21 cellular contexts compared by ENCODE assay signal in genomic region chr6:88785478-88785877, GRCh38.
DNase-seq lines count a peak whose midpoint lies in the region; FAIRE-seq and TF ChIP-seq lines count a peak whose summit lies in the region.
"Had no signal": no experiment of that assay in that cellular context is flagged by ENCODE, and none has a peak within 500 bp of the region (broad histone marks: within the 10 kb centered on the region; RNA-seq: fewer than 3 reads in every experiment).

No MANE protein-coding gene starts in this region.

- H3K4me3 Mint-ChIP-seq in glutamatergic neuron (ENCODE audit: unreplicated experiment): no peak overlapping the region
- H3K4me3 Mint-ChIP-seq: CD14-positive monocyte had no signal

- peak; percentile 82 for TF ChIP-seq EP300 in neural cell (conservative IDR thresholded peaks at IDR 0.05; ENCODE audit: poor library complexity, severe bottlenecking)

- H3F3A ChIP-seq in neural cell (ENCODE audit: insufficient read depth, low read length, poor library complexity, severe bottlenecking): no peaks in the 10 kb centered on the region

- no peaks in the 10 kb centered on the region for H3K9me2 ChIP-seq in neural cell (ENCODE audit: insufficient read depth, low read length)

- H3K27ac ChIP-seq in neural cell (ENCODE audit: low read length): peak overlapping the region; percentile 75
- H3K27ac ChIP-seq in substantia nigra (ENCODE audit: low read depth, low read length, poor library complexity, severe bottlenecking): no peak overlapping the region
- H3K27ac ChIP-seq: KMS-11, SJCRH30 had no signal

- no peaks in the 10 kb centered on the region for H3K27me3 ChIP-seq in neural cell (ENCODE audit: insufficient read depth, low read depth, low read length)
- H3K27me3 ChIP-seq: SJCRH30 had no signal

- TF ChIP-seq CTCF in choroid plexus epithelial cell (conservative IDR thresholded peaks at IDR 0.05; ENCODE audit: low read depth, low read length) (no peak), neural cell (IDR thresholded peaks at IDR 0.05; ENCODE audit: poor library complexity, severe bottlenecking) (no peak), glutamatergic neuron (IDR thresholded peaks at IDR 0.05; ENCODE audit: partially characterized antibody, unreplicated experiment) (no peak)

- no peaks in the 10 kb centered on the region for H3K9me3 Mint-ChIP-seq in glutamatergic neuron (ENCODE audit: unreplicated experiment)
- H3K9me3 Mint-ChIP-seq: CD14-positive monocyte had no signal

- peaks cover 5% of the 10 kb centered on the region for H3K79me2 ChIP-seq in neural cell (replicated peaks; ENCODE audit: insufficient read depth, low read length)

- peak overlapping the region; percentile 59 for H3K4me2 ChIP-seq in neural cell (ENCODE audit: low read length)
- H3K4me2 ChIP-seq: KMS-11 had no signal

- H3K36me3 Mint-ChIP-seq in glutamatergic neuron (ENCODE audit: unreplicated experiment): no peaks in the 10 kb centered on the region

- TF ChIP-seq RAD21 in neural cell (conservative IDR thresholded peaks at IDR 0.05): no peak

- no peak overlapping the region for H2AFZ ChIP-seq in neural cell (ENCODE audit: low read depth, low read length)

- H3K4me3 ChIP-seq in choroid plexus epithelial cell (ENCODE audit: low read depth, low read length): no peak overlapping the region
- H3K4me3 ChIP-seq in neural cell (ENCODE audit: low read length): peak overlapping the region; percentile 28
- H3K4me3 ChIP-seq: GM12878, HAP-1, SJCRH30 had no signal

- no peaks in the 10 kb centered on the region for H3K27me3 Mint-ChIP-seq in glutamatergic neuron (ENCODE audit: unreplicated experiment)

- no peak overlapping the region for H3K27ac Mint-ChIP-seq in glutamatergic neuron (ENCODE audit: unreplicated experiment)
- H3K27ac Mint-ChIP-seq: CD14-positive monocyte had no signal

- H3K9ac ChIP-seq in neural cell (ENCODE audit: low read length): peak overlapping the region; percentile 28
- H3K9ac ChIP-seq: KMS-11 had no signal

- no peaks in the 10 kb centered on the region for H3K4me1 Mint-ChIP-seq in glutamatergic neuron (ENCODE audit: low read depth, unreplicated experiment)

- H3K9me3 ChIP-seq in neural cell (ENCODE audit: low read length): no peaks in the 10 kb centered on the region
- H3K9me3 ChIP-seq: Caco-2, HAP-1, SJCRH30 had no signal

- no peaks in the 10 kb centered on the region for H4K20me1 ChIP-seq in neural cell (ENCODE audit: insufficient read depth)

- no peaks in the 10 kb centered on the region for H3K36me3 ChIP-seq in neural cell (ENCODE audit: insufficient read depth, low read length)
- H3K36me3 ChIP-seq: HAP-1 had no signal

- FAIRE-seq in GM19239 (lab: Jason Lieb, UNC): peak; percentile 37
- FAIRE-seq: GM12878, HepG2 had no signal

- DNase-seq in NCI-H1105 treated with DMSO at 0.1 percent for 48 hours (lab: John Stamatoyannopoulos, UW): peak; percentile 17
- no peak for DNase-seq in NCI-H1105 (lab: John Stamatoyannopoulos, UW)
- no peak for DNase-seq in GM19239 (ENCODE audit: insufficient read length, low spot score)
- peak; percentile 28 for DNase-seq in choroid plexus epithelial cell (ENCODE audit: low read depth)
- no peak for DNase-seq in AG08396 (ENCODE audit: low spot score)
- no peak for DNase-seq in glutamatergic neuron
- DNase-seq in substantia nigra (lab: John Stamatoyannopoulos, UW): no peak
- DNase-seq: 8988T; Caco-2; NCI-H2171; NCI-H510A treated with DMSO at 0.1 percent for 48 hours; NK-92 treated with Interleukin-12 subunit alpha and Interleukin-12 subunit beta, amount 100 ng/mL, for 24 hours; OCI-M1; RPMI8226; SJCRH30 had no signal

TF ChIP-seq in neural cell, 6 proteins besides CTCF, POLR2A, EP300 and RAD21:
- TF ChIP-seq EZH2 (IDR thresholded peaks at IDR 0.05; ENCODE audit: borderline replicate concordance, insufficient read depth, low read length, poor library complexity, severe bottlenecking) (no peak), POLR2AphosphoS5 (IDR thresholded peaks at IDR 0.05) (peak; percentile 69)

Comparison
In these comparisons a context has a peak if more than half of its experiments do, and no peak if none do; other contexts are left out.
1. DNase-seq: peak in NCI-H1105 treated with DMSO at 0.1 percent for 48 hours (single experiment) and choroid plexus epithelial cell (single experiment); none in NCI-H1105 (single experiment), GM19239 (single experiment), AG08396 (single experiment), glutamatergic neuron (single experiment) and substantia nigra (0 of 49).